Comparison of ENCODE assay signal across 17 cellular contexts in the genomic region with DNA sequence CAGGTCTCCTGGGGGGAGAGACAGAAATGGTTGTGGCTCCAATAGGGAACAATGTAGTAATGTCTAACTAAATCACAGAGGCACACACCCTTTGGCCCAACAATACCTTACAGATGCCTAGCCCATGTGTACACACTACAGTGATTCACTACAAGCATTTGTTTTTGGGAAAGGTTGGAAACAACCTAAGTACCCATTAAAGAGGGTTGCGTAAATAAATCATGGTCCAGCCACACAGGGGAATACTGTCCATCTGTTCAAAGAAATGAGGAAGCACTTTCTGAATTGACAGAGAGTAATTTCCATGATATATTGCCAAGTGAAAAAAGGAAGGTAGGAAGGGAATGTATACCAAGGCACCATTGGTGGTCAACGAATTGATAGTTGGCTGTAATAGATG. TPM values are rescaled to one million over a fixed set of nuclear protein-coding genes. Genes with fewer than 3 reads are reported as not detected.
"Had no signal": no experiment of that assay in that cellular context is flagged by ENCODE, and none has a peak within 500 bp of the region (broad histone marks: within the 10 kb centered on the region; RNA-seq: fewer than 3 reads in every experiment).

No MANE protein-coding gene starts in this region.

- H3K27ac Mint-ChIP-seq: nephron progenitor cell had no signal

- DNase-seq: activated CD4-positive, alpha-beta T cell treated with anti-CD3 and anti-CD28 coated beads for 1 hour; activated CD4-positive, alpha-beta T cell treated with anti-CD3 and anti-CD28 coated beads, Interleukin-2, amount 50 U/mL, for 4 hours; activated naive CD4-positive, alpha-beta T cell; activated T-cell treated with anti-CD3 and anti-CD28 coated beads for 4 hours; hypothalamus; left ventricle myocardium inferior; mesendoderm; nephron progenitor cell; occipital lobe; stimulated activated CD4-positive, alpha-beta T cell treated with anti-CD3 and anti-CD28 coated beads, Interleukin-4, amount 100 ng/mL, for 4 hours; stimulated activated CD8-positive, alpha-beta memory T cell treated with anti-CD3 and anti-CD28 coated beads, Interleukin-4, amount 100 ng/mL, for 48 hours; stimulated activated naive CD4-positive, alpha-beta T cell treated with Interleukin-2 at 50 U/mL for 16 hours; substantia nigra had no signal

- H3K4me3 Mint-ChIP-seq: nephron progenitor cell had no signal

RNA-seq across cellular contexts. Expression of a gene that starts 30.3 kb away (rescaled TPM):
- total RNA-seq: ascending aorta, chondrocyte, dermis microvascular lymphatic vessel endothelial cell, occipital lobe, tibial nerve had no signal

RNA-seq across cellular contexts. Expression of a gene that starts 53.0 kb away (rescaled TPM):
- total RNA-seq: ascending aorta, occipital lobe had no signal
